ENCODE assay signal across 1 cellular context in genomic region chr12:49323524-49324097, GRCh38.
A peak's percentile ranks its signal among the peaks of the same experiment; 100 is the strongest.
TF ChIP-seq lines count a peak whose summit lies in the region.

No MANE protein-coding gene starts in this region.

TF ChIP-seq in K562, 482 proteins besides CTCF, POLR2A, EP300 and RAD21 (continues in another document):
- TF ChIP-seq PHB2 (IDR thresholded peaks at IDR 0.05; ENCODE audit: low read depth) (0 out of 2 replicates have a peak, but pooled peaks have one; percentile 26), GATA2 (CRISPR knock-in tag; IDR thresholded peaks at IDR 0.05) (no peak), TRIM24 (IDR thresholded peaks at IDR 0.05) (no peak), ZNF583 (CRISPR knock-in tag; IDR thresholded peaks at IDR 0.05) (no peak), TRIM25 (IDR thresholded peaks at IDR 0.05; ENCODE audit: borderline replicate concordance) (0 out of 2 replicates have a peak, but pooled peaks have one; percentile 12), E2F6 (IDR thresholded peaks at IDR 0.05; ENCODE audit: borderline replicate concordance in 1 of 2, extremely low read depth in 1 of 2, insufficient read depth in 1 of 2, insufficient read length in 1 of 2, low read depth in 1 of 2, low read length in 1 of 2, poor library complexity in 1 of 2, severe bottlenecking in 1 of 2) (no peak), FOXJ3 (CRISPR knock-in tag; IDR thresholded peaks at IDR 0.05) (no peak), PHF20 (IDR thresholded peaks at IDR 0.05; ENCODE audit: partially characterized antibody) (peak; percentile 3), NFIC (IDR thresholded peaks at IDR 0.05) (0 out of 2 replicates have a peak, but pooled peaks have one; percentile 14), SMARCA5 (IDR thresholded peaks at IDR 0.05) (0 out of 2 replicates have a peak, but pooled peaks have one; percentile 15), NR2C2 (CRISPR knock-in tag; IDR thresholded peaks at IDR 0.05) (no peak), NR2C2 (tag; IDR thresholded peaks at IDR 0.05) (no peak), ZNF511 (CRISPR knock-in tag; IDR thresholded peaks at IDR 0.05) (0 out of 2 replicates have a peak, but pooled peaks have one; percentile 18), HDAC8 (tag; IDR thresholded peaks at IDR 0.05) (no peak), ZFPM2 (CRISPR knock-in tag; IDR thresholded peaks at IDR 0.05) (no peak), ELF1 (tag; IDR thresholded peaks at IDR 0.05) (no peak), SMARCA4 (IDR thresholded peaks at IDR 0.05) (0 out of 2 replicates have a peak, but pooled peaks have one; percentile 18), FOXP1 (CRISPR knock-in tag; IDR thresholded peaks at IDR 0.05) (0 out of 2 replicates have a peak, but pooled peaks have one; percentile 48), BRD9 (IDR thresholded peaks at IDR 0.05; ENCODE audit: low read depth, partially characterized antibody) (peak; percentile 4), TAL1 (IDR thresholded peaks at IDR 0.05) (no peak), HNRNPL (IDR thresholded peaks at IDR 0.05; ENCODE audit: low read depth, low read length) (no peak), SMAD1 (IDR thresholded peaks at IDR 0.05; ENCODE audit: low read depth, low read length, partially characterized antibody) (peak; percentile 4), U2AF1 (optimal IDR thresholded peaks at IDR 0.05; ENCODE audit: low read depth, low read length) (no peak), GMEB1 (CRISPR knock-in tag; IDR thresholded peaks at IDR 0.05) (no peak), EZH2 (IDR thresholded peaks at IDR 0.05; ENCODE audit: borderline replicate concordance, low read depth, low read length) (no peak), DMBX1 (CRISPR knock-in tag; IDR thresholded peaks at IDR 0.05; ENCODE audit: borderline replicate concordance) (no peak), CBFA2T2 (conservative IDR thresholded peaks at IDR 0.05) (no peak), KLF6 (CRISPR knock-in tag; IDR thresholded peaks at IDR 0.05; ENCODE audit: borderline replicate concordance) (no peak), HDAC2 (IDR thresholded peaks at IDR 0.05) (peak; percentile 4; the same call in 1 of the 2 replicates), RCOR1 (IDR thresholded peaks at IDR 0.05; ENCODE audit: borderline replicate concordance in 1 of 2, low read depth in 2 of 2, low read length in 2 of 2) (no peak), ARID4B (CRISPR knock-in tag; IDR thresholded peaks at IDR 0.05) (peak; percentile 13; the same call in 1 of the 2 replicates), FIP1L1 (IDR thresholded peaks at IDR 0.05; ENCODE audit: low read depth, low read length, poor library complexity, severe bottlenecking) (no peak), EGR1 (conservative IDR thresholded peaks at IDR 0.05) (0 out of 2 replicates have a peak, but pooled peaks have one; percentile 8), HES1 (IDR thresholded peaks at IDR 0.05; ENCODE audit: low read depth) (no peak), SP1 (CRISPR knock-in tag; IDR thresholded peaks at IDR 0.05) (no peak), ZBTB43 (CRISPR knock-in tag; IDR thresholded peaks at IDR 0.05) (no peak), SAP30 (IDR thresholded peaks at IDR 0.05; ENCODE audit: borderline replicate concordance, insufficient read depth, low read depth, low read length, poor library complexity, severe bottlenecking) (peak; percentile 60), ZSCAN29 (IDR thresholded peaks at IDR 0.05) (no peak)
- TF ChIP-seq, protein P1, sequence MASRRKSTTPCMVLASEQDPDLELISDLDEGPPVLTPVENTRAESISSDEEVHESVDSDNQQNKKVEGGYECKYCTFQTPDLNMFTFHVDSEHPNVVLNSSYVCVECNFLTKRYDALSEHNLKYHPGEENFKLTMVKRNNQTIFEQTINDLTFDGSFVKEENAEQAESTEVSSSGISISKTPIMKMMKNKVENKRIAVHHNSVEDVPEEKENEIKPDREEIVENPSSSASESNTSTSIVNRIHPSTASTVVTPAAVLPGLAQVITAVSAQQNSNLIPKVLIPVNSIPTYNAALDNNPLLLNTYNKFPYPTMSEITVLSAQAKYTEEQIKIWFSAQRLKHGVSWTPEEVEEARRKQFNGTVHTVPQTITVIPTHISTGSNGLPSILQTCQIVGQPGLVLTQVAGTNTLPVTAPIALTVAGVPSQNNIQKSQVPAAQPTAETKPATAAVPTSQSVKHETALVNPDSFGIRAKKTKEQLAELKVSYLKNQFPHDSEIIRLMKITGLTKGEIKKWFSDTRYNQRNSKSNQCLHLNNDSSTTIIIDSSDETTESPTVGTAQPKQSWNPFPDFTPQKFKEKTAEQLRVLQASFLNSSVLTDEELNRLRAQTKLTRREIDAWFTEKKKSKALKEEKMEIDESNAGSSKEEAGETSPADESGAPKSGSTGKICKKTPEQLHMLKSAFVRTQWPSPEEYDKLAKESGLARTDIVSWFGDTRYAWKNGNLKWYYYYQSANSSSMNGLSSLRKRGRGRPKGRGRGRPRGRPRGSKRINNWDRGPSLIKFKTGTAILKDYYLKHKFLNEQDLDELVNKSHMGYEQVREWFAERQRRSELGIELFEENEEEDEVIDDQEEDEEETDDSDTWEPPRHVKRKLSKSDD (conservative IDR thresholded peaks at IDR 0.05; ENCODE audit: low read length) = no peak
- TF ChIP-seq, protein P2, sequence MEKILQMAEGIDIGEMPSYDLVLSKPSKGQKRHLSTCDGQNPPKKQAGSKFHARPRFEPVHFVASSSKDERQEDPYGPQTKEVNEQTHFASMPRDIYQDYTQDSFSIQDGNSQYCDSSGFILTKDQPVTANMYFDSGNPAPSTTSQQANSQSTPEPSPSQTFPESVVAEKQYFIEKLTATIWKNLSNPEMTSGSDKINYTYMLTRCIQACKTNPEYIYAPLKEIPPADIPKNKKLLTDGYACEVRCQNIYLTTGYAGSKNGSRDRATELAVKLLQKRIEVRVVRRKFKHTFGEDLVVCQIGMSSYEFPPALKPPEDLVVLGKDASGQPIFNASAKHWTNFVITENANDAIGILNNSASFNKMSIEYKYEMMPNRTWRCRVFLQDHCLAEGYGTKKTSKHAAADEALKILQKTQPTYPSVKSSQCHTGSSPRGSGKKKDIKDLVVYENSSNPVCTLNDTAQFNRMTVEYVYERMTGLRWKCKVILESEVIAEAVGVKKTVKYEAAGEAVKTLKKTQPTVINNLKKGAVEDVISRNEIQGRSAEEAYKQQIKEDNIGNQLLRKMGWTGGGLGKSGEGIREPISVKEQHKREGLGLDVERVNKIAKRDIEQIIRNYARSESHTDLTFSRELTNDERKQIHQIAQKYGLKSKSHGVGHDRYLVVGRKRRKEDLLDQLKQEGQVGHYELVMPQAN (IDR thresholded peaks at IDR 0.05; ENCODE audit: borderline replicate concordance) = 0 out of 2 replicates have a peak, but pooled peaks have one; percentile 10
- TF ChIP-seq, protein P3, sequence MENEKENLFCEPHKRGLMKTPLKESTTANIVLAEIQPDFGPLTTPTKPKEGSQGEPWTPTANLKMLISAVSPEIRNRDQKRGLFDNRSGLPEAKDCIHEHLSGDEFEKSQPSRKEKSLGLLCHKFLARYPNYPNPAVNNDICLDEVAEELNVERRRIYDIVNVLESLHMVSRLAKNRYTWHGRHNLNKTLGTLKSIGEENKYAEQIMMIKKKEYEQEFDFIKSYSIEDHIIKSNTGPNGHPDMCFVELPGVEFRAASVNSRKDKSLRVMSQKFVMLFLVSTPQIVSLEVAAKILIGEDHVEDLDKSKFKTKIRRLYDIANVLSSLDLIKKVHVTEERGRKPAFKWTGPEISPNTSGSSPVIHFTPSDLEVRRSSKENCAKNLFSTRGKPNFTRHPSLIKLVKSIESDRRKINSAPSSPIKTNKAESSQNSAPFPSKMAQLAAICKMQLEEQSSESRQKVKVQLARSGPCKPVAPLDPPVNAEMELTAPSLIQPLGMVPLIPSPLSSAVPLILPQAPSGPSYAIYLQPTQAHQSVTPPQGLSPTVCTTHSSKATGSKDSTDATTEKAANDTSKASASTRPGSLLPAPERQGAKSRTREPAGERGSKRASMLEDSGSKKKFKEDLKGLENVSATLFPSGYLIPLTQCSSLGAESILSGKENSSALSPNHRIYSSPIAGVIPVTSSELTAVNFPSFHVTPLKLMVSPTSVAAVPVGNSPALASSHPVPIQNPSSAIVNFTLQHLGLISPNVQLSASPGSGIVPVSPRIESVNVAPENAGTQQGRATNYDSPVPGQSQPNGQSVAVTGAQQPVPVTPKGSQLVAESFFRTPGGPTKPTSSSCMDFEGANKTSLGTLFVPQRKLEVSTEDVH (IDR thresholded peaks at IDR 0.05; ENCODE audit: low read depth, partially characterized antibody) = no peak
- TF ChIP-seq, protein P4, sequence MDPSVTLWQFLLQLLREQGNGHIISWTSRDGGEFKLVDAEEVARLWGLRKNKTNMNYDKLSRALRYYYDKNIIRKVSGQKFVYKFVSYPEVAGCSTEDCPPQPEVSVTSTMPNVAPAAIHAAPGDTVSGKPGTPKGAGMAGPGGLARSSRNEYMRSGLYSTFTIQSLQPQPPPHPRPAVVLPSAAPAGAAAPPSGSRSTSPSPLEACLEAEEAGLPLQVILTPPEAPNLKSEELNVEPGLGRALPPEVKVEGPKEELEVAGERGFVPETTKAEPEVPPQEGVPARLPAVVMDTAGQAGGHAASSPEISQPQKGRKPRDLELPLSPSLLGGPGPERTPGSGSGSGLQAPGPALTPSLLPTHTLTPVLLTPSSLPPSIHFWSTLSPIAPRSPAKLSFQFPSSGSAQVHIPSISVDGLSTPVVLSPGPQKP (CRISPR knock-in tag; IDR thresholded peaks at IDR 0.05) = no peak
